ENCODE assay signal across 11 cellular contexts in genomic region chr14:75200451-75200850, GRCh38. TPM values are rescaled to one million over a fixed set of nuclear protein-coding genes. Genes with fewer than 3 reads are reported as not detected.
DNase-seq lines count a peak whose midpoint lies in the region; ATAC-seq and TF ChIP-seq lines count a peak whose summit lies in the region.
"Had no signal": no experiment of that assay in that cellular context is flagged by ENCODE, and none has a peak within 500 bp of the region (broad histone marks: within the 10 kb centered on the region; RNA-seq: fewer than 3 reads in every experiment).

No MANE protein-coding gene starts in this region.

- no peaks in the 10 kb centered on the region; the same call in 1 of the 2 replicates for H3K9me1 ChIP-seq in IMR-90 (ENCODE audit: insufficient read depth, low read length)

- H3K9ac ChIP-seq in IMR-90 (ENCODE audit: low read depth, low read length), result no peak overlapping the region

- H3K23ac ChIP-seq in IMR-90 (ENCODE audit: low read depth, low read length), result no peak overlapping the region

- H3K36me3 Mint-ChIP-seq in activated T-cell treated with anti-CD3 and anti-CD28 coated beads, Interleukin-2, amount 50 U/mL, for 4 hours (ENCODE audit: insufficient read depth), result no peaks in the 10 kb centered on the region
- H3K36me3 Mint-ChIP-seq: CD8-positive, alpha-beta T cell had no signal

- H3K9me3 ChIP-seq in IMR-90 (ENCODE audit: control insufficient read depth, insufficient read depth, low read length) (no peaks in the 10 kb centered on the region), stomach (no peaks in the 10 kb centered on the region)

- no peak for ATAC-seq in IMR-90 (ENCODE audit: low read depth)
- ATAC-seq in HG03196 (IDR thresholded peaks at IDR 0.05; ENCODE audit: unreplicated experiment), result no peak
- no peak for ATAC-seq in GM18867 (IDR thresholded peaks at IDR 0.05; ENCODE audit: unreplicated experiment)
- no peak for ATAC-seq in activated T-cell treated with anti-CD3 and anti-CD28 coated beads, Interleukin-2, amount 50 U/mL, for 4 hours
- ATAC-seq: CD8-positive, alpha-beta T cell; left lobe of liver had no signal

- H4K91ac ChIP-seq in IMR-90 (ENCODE audit: insufficient read depth, low read depth, low read length), result no peak overlapping the region

- POLR2A ChIA-PET in IMR-90 (lab: Charles Lee; ENCODE audit: unreplicated experiment), result no interaction called here

- no peak for TF ChIP-seq EP300 in stomach (IDR thresholded peaks at IDR 0.05)

- H3K9me3 Mint-ChIP-seq in activated T-cell treated with anti-CD3 and anti-CD28 coated beads, Interleukin-2, amount 50 U/mL, for 4 hours, result no peaks in the 10 kb centered on the region
- H3K9me3 Mint-ChIP-seq: CD8-positive, alpha-beta T cell had no signal

- no peak overlapping the region for H4K8ac ChIP-seq in IMR-90 (ENCODE audit: low read depth in 2 of 2, low read length in 2 of 2)

- CTCF ChIA-PET in IMR-90 (lab: Yijun Ruan, JAX), result no interaction called here

- TF ChIP-seq RAD21 in IMR-90 (IDR thresholded peaks at IDR 0.05; ENCODE audit: low read length), result no peak

- intact Hi-C loops in IMR-90 (cut with micrococcal nuclease), result no loop called here
- intact Hi-C loops in stomach (cut with DNase I; ENCODE audit: low total_unique reads), result no loop called here

- H3K4ac ChIP-seq in IMR-90 (ENCODE audit: low read depth, low read length), result 0 out of 2 replicates have a peak overlapping the region, but pooled peaks have one; percentile 29

- peaks cover 5% of the 10 kb centered on the region for H3K4me1 Mint-ChIP-seq in activated T-cell treated with anti-CD3 and anti-CD28 coated beads, Interleukin-2, amount 50 U/mL, for 4 hours (ENCODE audit: low read depth)

- 0 out of 2 replicates have a peak overlapping the region, but pooled peaks have one; percentile 40 for H2AK5ac ChIP-seq in IMR-90 (ENCODE audit: low read depth, low read length)

- dilution Hi-C loops in IMR-90 (cut with HindIII; ENCODE audit: low sequenced_read_pairs, unreplicated experiment), result no loop called here

- WGBS in IMR-90 (ENCODE audit: extremely low coverage in 2 of 2, insufficient read length in 1 of 2), 2 experiments, result no CpG with 5 or more reads among the region's 4 CpGs
- 25 to 47% (median 44%) methylated on average over 4 of the region's 4 CpGs for WGBS in stomach, 5 donors

- no TSS peak for BruUV-seq in IMR-90 (replicated peaks; lab: Mats Ljungman, UMichigan)

- H4K20me1 ChIP-seq in IMR-90 (ENCODE audit: insufficient read depth, low read length), result no peaks in the 10 kb centered on the region

- no peak overlapping the region for H3K18ac ChIP-seq in IMR-90 (ENCODE audit: low read depth, low read length)

- H3K4me3 ChIP-seq in IMR-90 (ENCODE audit: insufficient read depth, low read depth, low read length) (no peak overlapping the region), stomach (no peak overlapping the region)

- H3K79me1 ChIP-seq in IMR-90 (ENCODE audit: low read depth in 1 of 2, low read length in 2 of 2), result no peaks in the 10 kb centered on the region

- H3K4me1 ChIP-seq in IMR-90 (ENCODE audit: control insufficient read depth, insufficient read depth, low read length) (peaks cover 11% of the 10 kb centered on the region), stomach (peaks cover 5 to 72% (median 39%) of the 10 kb centered on the region in 4 donors)

- no peak overlapping the region for H3K4me2 ChIP-seq in IMR-90 (ENCODE audit: low read depth, low read length)

- no peak overlapping the region for H2BK15ac ChIP-seq in IMR-90 (ENCODE audit: low read depth, low read length)

- H2BK20ac ChIP-seq in IMR-90 (ENCODE audit: low read depth, low read length), result no peak overlapping the region

- H2AK9ac ChIP-seq in IMR-90 (replicated peaks; ENCODE audit: low read depth, low read length, poor library complexity), result no peak overlapping the region

- H3K36me3 ChIP-seq in IMR-90 (ENCODE audit: control insufficient read depth, insufficient read depth, low read length), result no peaks in the 10 kb centered on the region
- H3K36me3 ChIP-seq in stomach, result no peaks in the 10 kb centered on the region

- TF ChIP-seq CTCF in IMR-90 (conservative IDR thresholded peaks at IDR 0.05; ENCODE audit: low read depth, low read length) (no peak), stomach (IDR thresholded peaks at IDR 0.05) (peak in 1 of 7 experiments; percentile 11)

- H3K4me3 Mint-ChIP-seq in activated T-cell treated with anti-CD3 and anti-CD28 coated beads, Interleukin-2, amount 50 U/mL, for 4 hours, result no peak overlapping the region
- H3K4me3 Mint-ChIP-seq: CD8-positive, alpha-beta T cell had no signal

- no peak for DNase-seq in IMR-90
- peak; percentile 53 for DNase-seq in NCI-H774 (lab: John Stamatoyannopoulos, UW)
- peak; percentile 54 for DNase-seq in iPS-NIHi11 (ENCODE audit: low spot score)
- peak; percentile 87 for DNase-seq in stomach
- no peak for DNase-seq in activated T-cell treated with anti-CD3 and anti-CD28 coated beads, Interleukin-2, amount 50 U/mL, for 4 hours
- DNase-seq in dermis blood vessel endothelial cell, result no peak
- DNase-seq: activated CD4-positive, CD25-positive, alpha-beta regulatory T cell; CD8-positive, alpha-beta T cell had no signal

- H2AFZ ChIP-seq in IMR-90 (replicated peaks; ENCODE audit: low read length, poor library complexity), result no peak overlapping the region

- H3K27ac ChIP-seq in IMR-90 (ENCODE audit: insufficient read depth, low read length) (no peak overlapping the region), stomach (peak overlapping the region; percentile 71 to 84 (median 79))

- H3K27me3 ChIP-seq in IMR-90 (ENCODE audit: control insufficient read depth, insufficient read depth, low read length) (no peaks in the 10 kb centered on the region), stomach (peaks cover 0 to 4% (median 0%) of the 10 kb centered on the region in 3 donors)

- H2BK120ac ChIP-seq in IMR-90 (ENCODE audit: low read depth, low read length), result no peak overlapping the region

- no peaks in the 10 kb centered on the region for H3K27me3 Mint-ChIP-seq in activated T-cell treated with anti-CD3 and anti-CD28 coated beads, Interleukin-2, amount 50 U/mL, for 4 hours (ENCODE audit: low read depth)

- no peak overlapping the region for H2BK5ac ChIP-seq in IMR-90 (ENCODE audit: low read depth, low read length, poor library complexity, severe bottlenecking)

- no peak overlapping the region for H3K56ac ChIP-seq in IMR-90 (ENCODE audit: extremely low read depth, insufficient read depth, low read length)

- TF ChIP-seq POLR2A in IMR-90 (IDR thresholded peaks at IDR 0.05; ENCODE audit: low read depth, low read length), result no peak
- no peak for TF ChIP-seq POLR2A in stomach (IDR thresholded peaks at IDR 0.05)

- H4K5ac ChIP-seq in IMR-90 (ENCODE audit: low read depth, low read length), result no peak overlapping the region

- H3K14ac ChIP-seq in IMR-90 (replicated peaks; ENCODE audit: low read depth, low read length), result peak overlapping the region; percentile 16; the same call in 1 of the 2 replicates

- in situ Hi-C loops in IMR-90 (cut with MboI; ENCODE audit: low sequenced_read_pairs), result no loop called here

TF ChIP-seq in IMR-90, 13 proteins besides CTCF, POLR2A, EP300 and RAD21:
- no peak for TF ChIP-seq FOS (IDR thresholded peaks at IDR 0.05; ENCODE audit: low read depth, low read length)
- no peak for TF ChIP-seq RFX5 (IDR thresholded peaks at IDR 0.05; ENCODE audit: low read depth, low read length)
- no peak for TF ChIP-seq CHD1 (IDR thresholded peaks at IDR 0.05; ENCODE audit: low read depth, low read length)
- no peak for TF ChIP-seq MAZ (IDR thresholded peaks at IDR 0.05; ENCODE audit: borderline replicate concordance, low read depth, low read length)
- no peak for TF ChIP-seq BHLHE40 (IDR thresholded peaks at IDR 0.05; ENCODE audit: low read depth, low read length)
- no peak for TF ChIP-seq MAFK (IDR thresholded peaks at IDR 0.05; ENCODE audit: low read depth, low read length)
- TF ChIP-seq CEBPB (IDR thresholded peaks at IDR 0.05; ENCODE audit: low read depth, low read length), result no peak
- TF ChIP-seq, protein P1, sequence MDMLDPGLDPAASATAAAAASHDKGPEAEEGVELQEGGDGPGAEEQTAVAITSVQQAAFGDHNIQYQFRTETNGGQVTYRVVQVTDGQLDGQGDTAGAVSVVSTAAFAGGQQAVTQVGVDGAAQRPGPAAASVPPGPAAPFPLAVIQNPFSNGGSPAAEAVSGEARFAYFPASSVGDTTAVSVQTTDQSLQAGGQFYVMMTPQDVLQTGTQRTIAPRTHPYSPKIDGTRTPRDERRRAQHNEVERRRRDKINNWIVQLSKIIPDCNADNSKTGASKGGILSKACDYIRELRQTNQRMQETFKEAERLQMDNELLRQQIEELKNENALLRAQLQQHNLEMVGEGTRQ (IDR thresholded peaks at IDR 0.05; ENCODE audit: low read depth, low read length), result no peak
- no peak for TF ChIP-seq NFE2L2 (IDR thresholded peaks at IDR 0.05; ENCODE audit: low read depth, low read length)
- no peak for TF ChIP-seq MXI1 (IDR thresholded peaks at IDR 0.05; ENCODE audit: borderline replicate concordance, low read depth, low read length)
TF ChIP-seq in IMR-90: peak in this region for 0.

RNA-seq across cellular contexts. Expression of gene TMED10, which starts 24.0 kb away (rescaled TPM):
- 327 and 441 TPM in 2 replicates for total RNA-seq in IMR-90 (2012; rRNA removed)
- polyA plus RNA-seq in IMR-90 (2012; rRNA removed), result 244 and 254 TPM in 2 replicates
- polyA plus RNA-seq in IMR-90 (2012; cell fraction: cytosol; rRNA removed), result 142 and 290 TPM in 2 replicates
- polyA plus RNA-seq in IMR-90 (2012; cell fraction: nucleus; rRNA removed; ENCODE audit: low replicate concordance), result 69.6 and 90.7 TPM in 2 replicates
- 100 to 1,000 TPM in 4 of 5 donors, 10 to 100 TPM in 1; 26.6 to 292 (median 140) TPM for total RNA-seq in stomach
- polyA plus RNA-seq in stomach, result 10 to 100 TPM; 48.4 to 71.7 (median 61.9) TPM
- total RNA-seq in activated T-cell treated with anti-CD3 and anti-CD28 coated beads, Interleukin-2, amount 50 U/mL, for 4 hours, result 100 to 1,000 TPM; 184 to 196 (median 195) TPM
- 271 and 313 TPM in 2 replicates for total RNA-seq in dermis blood vessel endothelial cell

Comparison
In these comparisons a context has a peak if more than half of its experiments do, and no peak if none do; other contexts are left out.
1. DNase-seq: peak in NCI-H774 (single experiment), iPS-NIHi11 (single experiment) and stomach (single experiment); none in IMR-90 (single experiment), activated T-cell treated with anti-CD3 and anti-CD28 coated beads, Interleukin-2, amount 50 U/mL, for 4 hours (single experiment) and dermis blood vessel endothelial cell (single experiment).